ENCODE assay signal across 17 cellular contexts in the genomic region with DNA sequence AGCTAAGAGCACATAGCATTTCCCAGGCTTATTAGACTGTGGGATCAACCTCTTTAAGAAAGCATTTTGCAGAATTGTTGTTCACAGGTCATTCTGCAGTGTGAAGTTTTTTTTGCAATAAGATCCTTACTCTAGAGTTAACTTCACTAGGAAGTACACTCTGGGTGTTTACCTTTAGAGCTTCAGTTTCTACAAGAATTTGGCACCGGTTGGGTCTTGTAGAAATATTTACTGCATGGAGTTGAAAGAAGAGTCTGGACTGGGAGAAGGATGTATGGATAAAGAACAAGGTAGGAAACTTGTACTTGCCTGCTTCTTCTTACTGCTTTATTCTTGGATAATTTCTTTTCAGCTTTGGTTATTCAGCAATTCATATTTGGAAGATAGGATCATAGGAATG.
DNase-seq lines count a peak whose midpoint lies in the region; ATAC-seq and TF ChIP-seq lines count a peak whose summit lies in the region.
"Had no signal": no experiment of that assay in that cellular context is flagged by ENCODE, and none has a peak within 500 bp of the region (broad histone marks: within the 10 kb centered on the region; RNA-seq: fewer than 3 reads in every experiment).

No MANE protein-coding gene starts in this region.

- peak overlapping the region; percentile 79 for H3K4me3 Mint-ChIP-seq in progenitor cell of endocrine pancreas (ENCODE audit: low read depth)
- H3K4me3 Mint-ChIP-seq: B cell; CD4-positive, CD25-positive, alpha-beta regulatory T cell; CD8-positive, alpha-beta memory T cell; H9 had no signal

- H3K27me3 Mint-ChIP-seq in progenitor cell of endocrine pancreas: no peaks in the 10 kb centered on the region
- H3K27me3 Mint-ChIP-seq: B cell; CD8-positive, alpha-beta memory T cell had no signal

- no peak for TF ChIP-seq POLR2A in vagina (IDR thresholded peaks at IDR 0.05)

- H3K9me3 ChIP-seq in vagina: no peaks in the 10 kb centered on the region
- H3K9me3 ChIP-seq: BLaER1 treated with 17β-estradiol and CSF1 and Interleukin-3, amounts not matched to agents 10 nM and 100 nM had no signal

- ATAC-seq in GM18907 (IDR thresholded peaks at IDR 0.05; ENCODE audit: unreplicated experiment): no peak
- ATAC-seq: K562 had no signal

- TF ChIP-seq CTCF in progenitor cell of endocrine pancreas (IDR thresholded peaks at IDR 0.05; ENCODE audit: unreplicated experiment) (no peak), vagina (IDR thresholded peaks at IDR 0.05) (no peak)

- DNase-seq in HT-29 (ENCODE audit: low spot score) (peak; percentile 19), left kidney (ENCODE audit: low read depth, low spot score) (peak; percentile 14), progenitor cell of endocrine pancreas (ENCODE audit: low spot score, unreplicated experiment) (no peak), vagina (ENCODE audit: extremely low spot score in 2 of 2) (no peak), NCI-H1417 (lab: John Stamatoyannopoulos, UW) (no peak), KG1 (lab: John Stamatoyannopoulos, UW) (no peak)
- DNase-seq: CD4-positive, CD25-positive, alpha-beta regulatory T cell; CD8-positive, alpha-beta memory T cell; COR-L47; GDM1; H9; IMR-90 had no signal

- peaks cover 23% of the 10 kb centered on the region for H3K9me3 Mint-ChIP-seq in progenitor cell of endocrine pancreas (ENCODE audit: low read depth)
- H3K9me3 Mint-ChIP-seq: H9 had no signal

- peaks cover 42% of the 10 kb centered on the region for H3K4me1 Mint-ChIP-seq in progenitor cell of endocrine pancreas (ENCODE audit: low read depth)
- H3K4me1 Mint-ChIP-seq: B cell; CD4-positive, CD25-positive, alpha-beta regulatory T cell had no signal

- no peaks in the 10 kb centered on the region for H3K27me3 ChIP-seq in vagina
- H3K27me3 ChIP-seq: BLaER1 treated with 17β-estradiol and CSF1 and Interleukin-3, amounts not matched to agents 10 nM and 100 nM had no signal

- H3K27ac ChIP-seq in vagina: peak overlapping the region; percentile 14
- H3K27ac ChIP-seq: BLaER1 treated with 17β-estradiol and CSF1 and Interleukin-3, amounts not matched to agents 10 nM and 100 nM; HL-60 had no signal

- no peak overlapping the region for H3K4me3 ChIP-seq in vagina
- H3K4me3 ChIP-seq: BLaER1 treated with 17β-estradiol and CSF1 and Interleukin-3, amounts not matched to agents 10 nM and 100 nM; K562 had no signal

- no peaks in the 10 kb centered on the region for H3K4me1 ChIP-seq in vagina
- H3K4me1 ChIP-seq: BLaER1 treated with 17β-estradiol and CSF1 and Interleukin-3, amounts not matched to agents 10 nM and 100 nM had no signal

- intact Hi-C loops in vagina (cut with DNase I): no loop called here

- peaks cover 9% of the 10 kb centered on the region for H3K36me3 Mint-ChIP-seq in progenitor cell of endocrine pancreas (ENCODE audit: insufficient read depth)
- H3K36me3 Mint-ChIP-seq: CD4-positive, CD25-positive, alpha-beta regulatory T cell; CD8-positive, alpha-beta memory T cell had no signal

- H3K36me3 ChIP-seq in vagina: no peaks in the 10 kb centered on the region
- H3K36me3 ChIP-seq: BLaER1 treated with 17β-estradiol and CSF1 and Interleukin-3, amounts not matched to agents 10 nM and 100 nM had no signal

- peak overlapping the region; percentile 97 for H3K27ac Mint-ChIP-seq in progenitor cell of endocrine pancreas
- H3K27ac Mint-ChIP-seq: B cell; CD4-positive, CD25-positive, alpha-beta regulatory T cell; CD8-positive, alpha-beta memory T cell; H9 had no signal

Comparison
In these comparisons a context has a peak if more than half of its experiments do, and no peak if none do; other contexts are left out.
1. DNase-seq: peak in HT-29 (single experiment) and left kidney (single experiment); none in progenitor cell of endocrine pancreas (single experiment), vagina (0 of 2), NCI-H1417 (0 of 3) and KG1 (single experiment).